In the genomic region with DNA sequence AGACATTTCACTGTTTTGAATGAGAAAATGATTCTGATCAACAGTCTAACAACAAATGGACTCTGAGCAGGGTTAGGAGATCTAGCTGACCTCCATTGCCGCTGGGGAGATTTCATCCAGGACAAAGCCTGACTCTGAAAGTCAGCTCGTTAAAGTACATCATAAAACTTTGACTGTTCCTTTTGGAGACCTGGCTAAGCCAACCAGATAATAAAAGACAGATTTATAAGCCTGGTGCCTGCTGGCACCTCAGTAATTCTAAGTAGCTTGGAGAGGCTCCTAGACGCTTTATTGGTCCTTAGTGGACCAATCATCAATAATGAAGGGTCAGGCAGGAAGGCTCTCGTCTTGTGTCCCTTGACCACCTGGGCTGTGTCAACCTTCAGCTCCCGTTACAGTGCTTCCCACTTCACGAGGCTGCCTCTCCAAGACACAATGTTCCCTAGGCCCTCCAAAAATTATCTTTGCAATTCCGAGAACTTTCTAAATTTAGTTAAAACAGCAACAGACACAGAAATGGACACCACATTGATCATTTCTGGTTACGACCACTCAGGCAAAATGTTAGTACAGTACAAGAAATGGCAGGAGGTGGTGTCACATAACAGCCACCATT, we compare ENCODE assay signal across 16 cellular contexts. TPM values are rescaled to one million over a fixed set of nuclear protein-coding genes. Genes with fewer than 3 reads are reported as not detected.
A peak's percentile ranks its signal among the peaks of the same experiment; 100 is the strongest.
DNase-seq lines count a peak whose midpoint lies in the region; ATAC-seq and TF ChIP-seq lines count a peak whose summit lies in the region.
"Had no signal": no experiment of that assay in that cellular context is flagged by ENCODE, and none has a peak within 500 bp of the region (broad histone marks: within the 10 kb centered on the region; RNA-seq: fewer than 3 reads in every experiment).

No MANE protein-coding gene starts in this region.

- peak; percentile 23 for DNase-seq in ELF-1 (ENCODE audit: low read depth, low spot score)
- peak; percentile 26 for DNase-seq in M059J (ENCODE audit: low read depth)
- DNase-seq in fibroblast of villous mesenchyme (ENCODE audit: low read depth) = peak; percentile 32
- peak; percentile 72 for DNase-seq in sigmoid colon
- no peak for DNase-seq in upper lobe of left lung
- DNase-seq in foreskin melanocyte = no peak
- DNase-seq: 8988T; AML-193; Caco-2; CD8-positive, alpha-beta memory T cell; DND-41; H7 had no signal

- TF ChIP-seq CTCF in fibroblast of villous mesenchyme (IDR thresholded peaks at IDR 0.05; ENCODE audit: insufficient read depth, low read depth, low read length) = no peak
- no peak for TF ChIP-seq CTCF in sigmoid colon (IDR thresholded peaks at IDR 0.05)
- no peak for TF ChIP-seq CTCF in upper lobe of left lung (IDR thresholded peaks at IDR 0.05)

- TF ChIP-seq POLR2A in sigmoid colon (IDR thresholded peaks at IDR 0.05) (no peak), upper lobe of left lung (IDR thresholded peaks at IDR 0.05) (no peak)

- H3K4me3 ChIP-seq in fibroblast of villous mesenchyme (ENCODE audit: low read depth, low read length) = no peak overlapping the region
- no peak overlapping the region for H3K4me3 ChIP-seq in sigmoid colon
- no peak overlapping the region for H3K4me3 ChIP-seq in upper lobe of left lung
- H3K4me3 ChIP-seq: BLaER1, GM23338 had no signal

- H3K36me3 ChIP-seq in sigmoid colon = no peaks in the 10 kb centered on the region
- no peaks in the 10 kb centered on the region for H3K36me3 ChIP-seq in upper lobe of left lung
- H3K36me3 ChIP-seq: BLaER1 had no signal

- WGBS in sigmoid colon, 2 donors = 54 to 81% methylated on average over 8 of the region's 8 CpGs
- WGBS in upper lobe of left lung, 2 donors = 82 to 87% methylated on average over 7 to 8 of the region's 8 CpGs

- TF ChIP-seq EP300 in sigmoid colon (IDR thresholded peaks at IDR 0.05) = peak in 2 of 4 donors; percentile 51 to 64
- no peak for TF ChIP-seq EP300 in upper lobe of left lung (IDR thresholded peaks at IDR 0.05)

- H3K9me3 ChIP-seq in sigmoid colon (no peaks in the 10 kb centered on the region), upper lobe of left lung (no peaks in the 10 kb centered on the region)
- H3K9me3 ChIP-seq: BLaER1, Caco-2 had no signal

- peaks cover 0 to 28% (median 13%) of the 10 kb centered on the region in 4 donors for H3K4me1 ChIP-seq in sigmoid colon
- peaks cover 0 to 8% (median 5%) of the 10 kb centered on the region in 4 donors for H3K4me1 ChIP-seq in upper lobe of left lung
- H3K4me1 ChIP-seq: BLaER1, Caco-2 had no signal

- H3K27me3 ChIP-seq in sigmoid colon = no peaks in the 10 kb centered on the region
- H3K27me3 ChIP-seq in upper lobe of left lung = no peaks in the 10 kb centered on the region
- H3K27me3 ChIP-seq: BLaER1 had no signal

- intact Hi-C loops in sigmoid colon (cut with DNase I) = no loop called here

- H3K27ac ChIP-seq in sigmoid colon (peak overlapping the region in 3 of 4 donors; percentile 47 to 67 (median 48)), upper lobe of left lung (no peak overlapping the region)
- H3K27ac ChIP-seq: BLaER1 had no signal

- ATAC-seq in GM18909 (IDR thresholded peaks at IDR 0.05; ENCODE audit: poor library complexity, unreplicated experiment) (no peak), upper lobe of left lung (ENCODE audit: low FRiP score in 2 of 2) (no peak), HG03442 (IDR thresholded peaks at IDR 0.05; ENCODE audit: unreplicated experiment) (no peak)
- ATAC-seq: GM23338 had no signal

RNA-seq across cellular contexts. Expression of a gene that starts 47.9 kb away (rescaled TPM):
- 37.9 and 87.1 TPM in 2 replicates for total RNA-seq in M059J (2014; rRNA removed; shearing (Covaris generic))
- 25.4 and 25.5 TPM in 2 replicates for total RNA-seq in fibroblast of villous mesenchyme
- total RNA-seq in sigmoid colon = 1 to 10 TPM in 2 of 4 donors, under 1 TPM in 1, not detected in 1; 0.99 to 9.5 (median 1.1) TPM
- 1 to 10 TPM; 1.8 to 8.8 (median 6.9) TPM for polyA plus RNA-seq in sigmoid colon
- total RNA-seq in upper lobe of left lung = 1 to 10 TPM in 4 of 6 donors, under 1 TPM in 1, not detected in 1; 0.67 to 5.5 (median 4.4) TPM

Comparison
In these comparisons a context has a peak if more than half of its experiments do, and no peak if none do; other contexts are left out.
1. DNase-seq: peak in ELF-1 (single experiment), M059J (single experiment), fibroblast of villous mesenchyme (single experiment) and sigmoid colon (single experiment); none in upper lobe of left lung (0 of 2) and foreskin melanocyte (single experiment).
2. H3K27ac ChIP-seq: peak in sigmoid colon (3 of 4); none in upper lobe of left lung (0 of 4).